In the genomic region with DNA sequence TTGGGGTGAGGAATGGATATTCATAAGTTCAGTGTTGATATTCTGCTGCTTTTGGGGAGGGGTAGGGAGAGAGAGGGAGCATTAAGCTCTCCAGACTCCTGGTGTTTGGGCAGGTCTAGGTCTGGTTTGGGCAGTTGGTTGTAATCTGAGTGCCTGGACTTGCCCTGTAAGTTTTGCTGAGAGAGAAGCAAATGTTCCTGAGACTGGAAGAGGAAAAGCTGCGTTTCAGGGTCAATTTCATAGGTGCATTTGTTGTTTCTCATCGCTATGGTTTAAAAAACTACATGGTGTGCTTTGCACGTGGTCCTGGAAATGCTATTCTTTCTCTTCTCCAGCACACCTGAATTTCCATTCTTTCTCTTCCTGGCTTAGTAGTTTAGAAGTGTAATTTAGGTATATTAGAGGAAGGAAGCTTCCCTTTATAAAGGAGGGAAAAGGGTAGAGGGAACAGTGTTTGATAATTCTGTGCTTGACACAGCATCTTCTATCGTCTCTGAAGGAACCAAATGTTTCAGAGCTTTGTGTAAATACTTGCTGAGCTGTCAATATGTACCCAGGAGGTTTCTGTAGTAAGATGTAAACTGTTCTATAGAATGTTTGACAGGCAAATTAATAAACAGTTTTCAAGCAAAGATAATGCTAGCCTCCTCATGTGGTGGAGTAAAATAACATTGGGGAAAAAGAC, we compare ENCODE assay signal across 11 cellular contexts. TPM values are rescaled to one million over a fixed set of nuclear protein-coding genes. Genes with fewer than 3 reads are reported as not detected.
DNase-seq lines count a peak whose midpoint lies in the region; ATAC-seq and TF ChIP-seq lines count a peak whose summit lies in the region.
"Had no signal": no experiment of that assay in that cellular context is flagged by ENCODE, and none has a peak within 500 bp of the region (broad histone marks: within the 10 kb centered on the region; RNA-seq: fewer than 3 reads in every experiment).

No MANE protein-coding gene starts in this region.

- peaks cover 24% of the 10 kb centered on the region for H3K4me1 Mint-ChIP-seq in GM23338

- H3K9me3 Mint-ChIP-seq in GM23338: no peaks in the 10 kb centered on the region; the same call in 2 of the 3 replicates
- H3K9me3 Mint-ChIP-seq: immature natural killer cell had no signal

- no peaks in the 10 kb centered on the region; the same call in 2 of the 3 replicates for H3K36me3 Mint-ChIP-seq in GM23338 (ENCODE audit: low read depth)
- H3K36me3 Mint-ChIP-seq: immature natural killer cell had no signal

- no peak overlapping the region for H3K27ac Mint-ChIP-seq in GM23338
- H3K27ac Mint-ChIP-seq: activated naive CD8-positive, alpha-beta T cell had no signal

- DNase-seq in GM23338 (ENCODE audit: low spot score) (no peak), RWPE2 (ENCODE audit: low spot score) (no peak), BE2C (no peak), D341Med (ENCODE audit: low spot score) (no peak), NCI-H226 (no peak)
- DNase-seq: immature natural killer cell, NCI-H2029 treated with DMSO at 0.1 percent for 48 hours had no signal

- H2AFZ ChIP-seq in GM23338: no peak overlapping the region

- peak; percentile 7; the same call in 1 of the 3 replicates for ATAC-seq in GM23338
- ATAC-seq in RWPE2 (ENCODE audit: low read depth): no peak
- ATAC-seq in GM18907 (IDR thresholded peaks at IDR 0.05; ENCODE audit: unreplicated experiment): no peak

- no peaks in the 10 kb centered on the region for H3K9me3 ChIP-seq in RWPE2 (ENCODE audit: severe bottlenecking)
- no peaks in the 10 kb centered on the region for H3K9me3 ChIP-seq in iPS-18c (ENCODE audit: control insufficient read depth, insufficient read depth, low read length)
- no peaks in the 10 kb centered on the region for H3K9me3 ChIP-seq in subcutaneous abdominal adipose tissue (ENCODE audit: control insufficient read depth in 5 of 5, low read length in 5 of 5)
- H3K9me3 ChIP-seq in BE2C: no peaks in the 10 kb centered on the region

- TF ChIP-seq CTCF in GM23338 (conservative IDR thresholded peaks at IDR 0.05; ENCODE audit: low read depth in 2 of 2) (no peak), RWPE2 (IDR thresholded peaks at IDR 0.05; ENCODE audit: poor library complexity, severe bottlenecking) (no peak), BE2C (IDR thresholded peaks at IDR 0.05; ENCODE audit: low read depth, low read length) (no peak)

- H3K4me2 ChIP-seq in GM23338: peak overlapping the region; percentile 79

- peak overlapping the region in 3 of 5 donors; percentile 21 to 44 (median 41) for H3K9ac ChIP-seq in subcutaneous abdominal adipose tissue (ENCODE audit: low read length in 5 of 5)

- H4K20me1 ChIP-seq in GM23338 (replicated peaks; ENCODE audit: insufficient read depth): peaks cover 77% of the 10 kb centered on the region

- H3K79me2 ChIP-seq in GM23338 (replicated peaks; ENCODE audit: insufficient read depth): peaks cover 100% of the 10 kb centered on the region

- H3K27ac ChIP-seq in GM23338 (ENCODE audit: low read depth) (no peak overlapping the region), RWPE2 (ENCODE audit: poor library complexity, severe bottlenecking) (peak overlapping the region; percentile 82), subcutaneous abdominal adipose tissue (ENCODE audit: low read depth, low read length) (no peak overlapping the region)

- no peak overlapping the region for H3K4me3 Mint-ChIP-seq in GM23338
- H3K4me3 Mint-ChIP-seq: activated naive CD8-positive, alpha-beta T cell had no signal

- H3K4me1 ChIP-seq in GM23338 (ENCODE audit: insufficient read depth) (peaks cover 85% of the 10 kb centered on the region), RWPE2 (ENCODE audit: insufficient read depth, poor library complexity, severe bottlenecking) (peaks cover 81% of the 10 kb centered on the region), subcutaneous abdominal adipose tissue (ENCODE audit: control insufficient read depth in 5 of 5, insufficient read depth in 5 of 5, low read length in 5 of 5) (peaks cover 30 to 94% (median 88%) of the 10 kb centered on the region in 5 donors), BE2C (no peaks in the 10 kb centered on the region)

- H3F3A ChIP-seq in GM23338 (replicated peaks; ENCODE audit: low read depth): no peaks in the 10 kb centered on the region

- H3K4me3 ChIP-seq in GM23338 (peak overlapping the region; percentile 68), RWPE2 (ENCODE audit: severe bottlenecking) (no peak overlapping the region), iPS-18c (ENCODE audit: insufficient read depth, low read depth, low read length) (0 out of 2 replicates have a peak overlapping the region, but pooled peaks have one; percentile 10), subcutaneous abdominal adipose tissue (ENCODE audit: low read depth in 1 of 5, low read length in 5 of 5) (no peak overlapping the region), BE2C (ENCODE audit: low read depth, low read length) (no peak overlapping the region)

- no peaks in the 10 kb centered on the region for H3K27me3 Mint-ChIP-seq in GM23338 (ENCODE audit: insufficient read depth, low read depth, poor library complexity)
- H3K27me3 Mint-ChIP-seq: activated naive CD8-positive, alpha-beta T cell had no signal

- H3K27me3 ChIP-seq in GM23338 (ENCODE audit: insufficient read depth) (no peaks in the 10 kb centered on the region), RWPE2 (ENCODE audit: insufficient read depth, poor library complexity, severe bottlenecking) (no peaks in the 10 kb centered on the region), subcutaneous abdominal adipose tissue (ENCODE audit: control insufficient read depth in 5 of 5, insufficient read depth in 4 of 5, low read length in 5 of 5) (no peaks in the 10 kb centered on the region), BE2C (no peaks in the 10 kb centered on the region)

- H3K9me2 ChIP-seq in GM23338 (ENCODE audit: insufficient read depth): no peaks in the 10 kb centered on the region

- H3K36me3 ChIP-seq in GM23338 (ENCODE audit: insufficient read depth): no peaks in the 10 kb centered on the region
- H3K36me3 ChIP-seq in RWPE2 (ENCODE audit: low read depth): peaks cover 33% of the 10 kb centered on the region
- H3K36me3 ChIP-seq in subcutaneous abdominal adipose tissue (ENCODE audit: control insufficient read depth in 5 of 5, insufficient read depth in 5 of 5, low read length in 5 of 5): no peaks in the 10 kb centered on the region
- peaks cover 12% of the 10 kb centered on the region for H3K36me3 ChIP-seq in BE2C

TF ChIP-seq in GM23338, 12 proteins besides CTCF, POLR2A, EP300 and RAD21 (continues in another document):
- TF ChIP-seq JUNB (IDR thresholded peaks at IDR 0.05; ENCODE audit: unreplicated experiment) (no peak), ZNF114 (CRISPR knock-in tag; IDR thresholded peaks at IDR 0.05) (no peak)
- TF ChIP-seq, protein P1, sequence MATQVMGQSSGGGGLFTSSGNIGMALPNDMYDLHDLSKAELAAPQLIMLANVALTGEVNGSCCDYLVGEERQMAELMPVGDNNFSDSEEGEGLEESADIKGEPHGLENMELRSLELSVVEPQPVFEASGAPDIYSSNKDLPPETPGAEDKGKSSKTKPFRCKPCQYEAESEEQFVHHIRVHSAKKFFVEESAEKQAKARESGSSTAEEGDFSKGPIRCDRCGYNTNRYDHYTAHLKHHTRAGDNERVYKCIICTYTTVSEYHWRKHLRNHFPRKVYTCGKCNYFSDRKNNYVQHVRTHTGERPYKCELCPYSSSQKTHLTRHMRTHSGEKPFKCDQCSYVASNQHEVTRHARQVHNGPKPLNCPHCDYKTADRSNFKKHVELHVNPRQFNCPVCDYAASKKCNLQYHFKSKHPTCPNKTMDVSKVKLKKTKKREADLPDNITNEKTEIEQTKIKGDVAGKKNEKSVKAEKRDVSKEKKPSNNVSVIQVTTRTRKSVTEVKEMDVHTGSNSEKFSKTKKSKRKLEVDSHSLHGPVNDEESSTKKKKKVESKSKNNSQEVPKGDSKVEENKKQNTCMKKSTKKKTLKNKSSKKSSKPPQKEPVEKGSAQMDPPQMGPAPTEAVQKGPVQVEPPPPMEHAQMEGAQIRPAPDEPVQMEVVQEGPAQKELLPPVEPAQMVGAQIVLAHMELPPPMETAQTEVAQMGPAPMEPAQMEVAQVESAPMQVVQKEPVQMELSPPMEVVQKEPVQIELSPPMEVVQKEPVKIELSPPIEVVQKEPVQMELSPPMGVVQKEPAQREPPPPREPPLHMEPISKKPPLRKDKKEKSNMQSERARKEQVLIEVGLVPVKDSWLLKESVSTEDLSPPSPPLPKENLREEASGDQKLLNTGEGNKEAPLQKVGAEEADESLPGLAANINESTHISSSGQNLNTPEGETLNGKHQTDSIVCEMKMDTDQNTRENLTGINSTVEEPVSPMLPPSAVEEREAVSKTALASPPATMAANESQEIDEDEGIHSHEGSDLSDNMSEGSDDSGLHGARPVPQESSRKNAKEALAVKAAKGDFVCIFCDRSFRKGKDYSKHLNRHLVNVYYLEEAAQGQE (IDR thresholded peaks at IDR 0.05; ENCODE audit: unreplicated experiment): no peak
- TF ChIP-seq, protein P2, sequence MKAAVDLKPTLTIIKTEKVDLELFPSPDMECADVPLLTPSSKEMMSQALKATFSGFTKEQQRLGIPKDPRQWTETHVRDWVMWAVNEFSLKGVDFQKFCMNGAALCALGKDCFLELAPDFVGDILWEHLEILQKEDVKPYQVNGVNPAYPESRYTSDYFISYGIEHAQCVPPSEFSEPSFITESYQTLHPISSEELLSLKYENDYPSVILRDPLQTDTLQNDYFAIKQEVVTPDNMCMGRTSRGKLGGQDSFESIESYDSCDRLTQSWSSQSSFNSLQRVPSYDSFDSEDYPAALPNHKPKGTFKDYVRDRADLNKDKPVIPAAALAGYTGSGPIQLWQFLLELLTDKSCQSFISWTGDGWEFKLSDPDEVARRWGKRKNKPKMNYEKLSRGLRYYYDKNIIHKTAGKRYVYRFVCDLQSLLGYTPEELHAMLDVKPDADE (IDR thresholded peaks at IDR 0.05): no peak

RNA-seq across cellular contexts. Expression of a gene that starts 6.3 kb away (rescaled TPM):
- 82.1 and 104 TPM in 2 replicates for total RNA-seq in GM23338 (2014; rRNA removed; shearing (Covaris generic))
- 50.0 and 62.6 TPM in 2 replicates for polyA plus RNA-seq in GM23338 (2016; fragmentation: Nextera tagmentation; extraction: Ambion mirVana)
- 90.2 TPM for polyA plus RNA-seq in BE2C (2012; ENCODE audit: insufficient read depth, insufficient read length, low read depth)

Comparison
In these comparisons a context has a peak if more than half of its experiments do, and no peak if none do; other contexts are left out.
1. H3K4me3 ChIP-seq: peak in GM23338 (single experiment) and iPS-18c (single experiment); none in RWPE2 (single experiment), subcutaneous abdominal adipose tissue (0 of 5) and BE2C (single experiment).